ENCODE assay signal across 22 cellular contexts in the genomic region with DNA sequence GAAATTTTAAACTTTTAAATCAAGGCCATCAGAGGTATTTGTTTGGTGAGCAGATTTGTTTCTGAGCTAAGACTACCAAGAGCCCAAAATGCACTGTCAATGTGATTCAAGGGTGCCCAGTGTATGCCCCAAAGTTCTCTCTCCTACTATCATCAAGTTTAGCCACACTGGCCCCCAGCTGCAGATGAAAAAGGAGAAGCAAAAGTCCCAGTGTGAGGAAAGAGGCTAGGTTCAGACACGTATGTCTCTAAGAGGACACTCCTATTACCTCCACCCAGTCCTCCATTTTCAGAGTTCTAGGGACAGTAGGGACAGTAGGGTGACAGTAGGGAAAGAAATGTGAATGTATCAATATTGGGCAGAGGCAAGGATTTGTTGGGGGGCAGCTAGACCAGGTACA.
DNase-seq lines count a peak whose midpoint lies in the region; ATAC-seq and TF ChIP-seq lines count a peak whose summit lies in the region.
"Had no signal": no experiment of that assay in that cellular context is flagged by ENCODE, and none has a peak within 500 bp of the region (broad histone marks: within the 10 kb centered on the region; RNA-seq: fewer than 3 reads in every experiment).

No MANE protein-coding gene starts in this region.

- TF ChIP-seq CTCF in DOHH2 (IDR thresholded peaks at IDR 0.05; ENCODE audit: low read depth, low read length, poor library complexity, severe bottlenecking), result no peak

- H3K4me2 ChIP-seq in DOHH2 (ENCODE audit: low read length), result 0 out of 2 replicates have a peak overlapping the region, but pooled peaks have one; percentile 18

- no peaks in the 10 kb centered on the region for H3K79me2 ChIP-seq in DOHH2 (ENCODE audit: control insufficient read depth, low read length)

- H3K27ac ChIP-seq in DOHH2 (ENCODE audit: low read depth, low read length) (no peak overlapping the region), caudate nucleus (ENCODE audit: low read depth, low read length) (no peak overlapping the region)
- H3K27ac ChIP-seq: GM23248, SJCRH30 had no signal

- DNase-seq in NOMO-1 (lab: John Stamatoyannopoulos, UW; ENCODE audit: unreplicated experiment in 2 of 2), result peak; percentile 64 to 67
- DNase-seq in SKM-1 treated with dmso at 0.1 percent for 144 hours (lab: John Stamatoyannopoulos, UW; ENCODE audit: unreplicated experiment), result peak; percentile 76
- DNase-seq in OCI-M1 (lab: John Stamatoyannopoulos, UW), result no peak
- no peak for DNase-seq in caudate nucleus (lab: John Stamatoyannopoulos, UW)
- DNase-seq in activated T-cell treated with anti-CD3 and anti-CD28 coated beads, Interleukin-2, amount 50 U/mL, for 48 hours, result no peak
- DNase-seq: BE2C; CD8-positive, alpha-beta memory T cell; DMS79 treated with DMSO at 0.1 percent for 48 hours; GF-D8; GM23248; Karpas-422; MG63; NCI-H1417 treated with DMSO at 0.1 percent for 48 hours; NCI-H2029 treated with DMSO at 0.1 percent for 48 hours; NCI-H2171 treated with DMSO at 0.1 percent for 48 hours; NCI-H446 treated with DMSO at 0.1 percent for 48 hours; SJCRH30; T-helper 9 cell had no signal

- H3K9me2 ChIP-seq in DOHH2 (replicated peaks; ENCODE audit: control insufficient read depth, low read length), result no peaks in the 10 kb centered on the region

- no peak overlapping the region for H3K4me3 ChIP-seq in DOHH2 (ENCODE audit: low read length)
- H3K4me3 ChIP-seq: GM23248, MG63, SJCRH30 had no signal

- H3K27ac Mint-ChIP-seq in stimulated activated memory B cell treated with anti-CD40 and anti-IgM and Interleukin-4, amounts not matched to agents 10 μg/mL and 1 μg/mL and 100 μg/mL, for 72 hours, result peak overlapping the region; percentile 31
- H3K27ac Mint-ChIP-seq: CD8-positive, alpha-beta memory T cell had no signal

- H3F3A ChIP-seq in DOHH2 (ENCODE audit: control insufficient read depth, insufficient read depth), result no peaks in the 10 kb centered on the region

- H3K27me3 Mint-ChIP-seq in stimulated activated memory B cell treated with anti-CD40 and anti-IgM and Interleukin-4, amounts not matched to agents 10 μg/mL and 1 μg/mL and 100 μg/mL, for 72 hours, result no peaks in the 10 kb centered on the region

- no peaks in the 10 kb centered on the region for H3K27me3 ChIP-seq in DOHH2 (ENCODE audit: control insufficient read depth, low read length)
- H3K27me3 ChIP-seq: BE2C, MG63, SJCRH30 had no signal

- no peaks in the 10 kb centered on the region for H4K20me1 ChIP-seq in DOHH2 (ENCODE audit: control insufficient read depth, insufficient read depth, low read depth, low read length)

- no peaks in the 10 kb centered on the region for H3K9me3 ChIP-seq in DOHH2 (ENCODE audit: control insufficient read depth, insufficient read depth, low read length)
- H3K9me3 ChIP-seq: BE2C, SJCRH30 had no signal

- ATAC-seq in stimulated activated memory B cell treated with anti-CD40 and anti-IgM and Interleukin-4, amounts not matched to agents 10 μg/mL and 1 μg/mL and 100 μg/mL, for 72 hours, result peak; percentile 63
- ATAC-seq: HCT116, HepG2 had no signal

- H3K36me3 ChIP-seq in DOHH2 (ENCODE audit: control insufficient read depth, low read length), result no peaks in the 10 kb centered on the region
- H3K36me3 ChIP-seq: BE2C, MG63, SJCRH30 had no signal

- peaks cover 26% of the 10 kb centered on the region for H3K4me1 Mint-ChIP-seq in stimulated activated memory B cell treated with anti-CD40 and anti-IgM and Interleukin-4, amounts not matched to agents 10 μg/mL and 1 μg/mL and 100 μg/mL, for 72 hours
- H3K4me1 Mint-ChIP-seq: CD8-positive, alpha-beta memory T cell had no signal

- peaks cover 13% of the 10 kb centered on the region for H3K36me3 Mint-ChIP-seq in stimulated activated memory B cell treated with anti-CD40 and anti-IgM and Interleukin-4, amounts not matched to agents 10 μg/mL and 1 μg/mL and 100 μg/mL, for 72 hours
- H3K36me3 Mint-ChIP-seq: CD8-positive, alpha-beta memory T cell had no signal

- no peak overlapping the region for H3K4me3 Mint-ChIP-seq in stimulated activated memory B cell treated with anti-CD40 and anti-IgM and Interleukin-4, amounts not matched to agents 10 μg/mL and 1 μg/mL and 100 μg/mL, for 72 hours
- H3K4me3 Mint-ChIP-seq: CD8-positive, alpha-beta memory T cell had no signal

- H3K4me1 ChIP-seq in DOHH2 (ENCODE audit: control insufficient read depth, low read length), result peaks cover 16% of the 10 kb centered on the region
- H3K4me1 ChIP-seq: BE2C, SJCRH30 had no signal

- peaks cover 3% of the 10 kb centered on the region for H3K9me3 Mint-ChIP-seq in stimulated activated memory B cell treated with anti-CD40 and anti-IgM and Interleukin-4, amounts not matched to agents 10 μg/mL and 1 μg/mL and 100 μg/mL, for 72 hours

Comparison
In these comparisons a context has a peak if more than half of its experiments do, and no peak if none do; other contexts are left out.
1. DNase-seq: peak in NOMO-1 (2 of 2) and SKM-1 treated with dmso at 0.1 percent for 144 hours (single experiment); none in OCI-M1 (single experiment), caudate nucleus (0 of 61) and activated T-cell treated with anti-CD3 and anti-CD28 coated beads, Interleukin-2, amount 50 U/mL, for 48 hours (0 of 2).